In genomic region chr2:227461878-227462462, GRCh38 we compare ENCODE assay signal across 9 cellular contexts. TPM values are rescaled to one million over a fixed set of nuclear protein-coding genes. Genes with fewer than 3 reads are reported as not detected.
DNase-seq lines count a peak whose midpoint lies in the region; ATAC-seq and TF ChIP-seq lines count a peak whose summit lies in the region.
"Had no signal": no experiment of that assay in that cellular context is flagged by ENCODE, and none has a peak within 500 bp of the region (broad histone marks: within the 10 kb centered on the region; RNA-seq: fewer than 3 reads in every experiment).

No MANE protein-coding gene starts in this region.

- no peak for DNase-seq in activated naive CD4-positive, alpha-beta T cell treated with anti-CD3 and anti-CD28 coated beads, Interleukin-2, amount 10 ng/mL, durations not matched to agents 7 days and 5 days
- no peak for DNase-seq in activated naive CD4-positive, alpha-beta T cell treated with anti-CD3 and anti-CD28 coated beads, Interleukin-2, amount 50 U/mL, for 16 hours
- no peak for DNase-seq in stimulated activated naive CD8-positive, alpha-beta T cell treated with anti-CD3 and anti-CD28 coated beads, Interleukin-15, amount 100 ng/mL, for 72 hours
- no peak for DNase-seq in SW480 (ENCODE audit: low spot score)
- DNase-seq in chondrocyte (ENCODE audit: low spot score) = no peak
- DNase-seq in amygdala (lab: John Stamatoyannopoulos, UW) = no peak

- TF ChIP-seq CTCF in chondrocyte (IDR thresholded peaks at IDR 0.05) = no peak

- H3K27me3 Mint-ChIP-seq in activated naive CD4-positive, alpha-beta T cell treated with anti-CD3 and anti-CD28 coated beads, Interleukin-2, amount 10 ng/mL, durations not matched to agents 7 days and 5 days = no peaks in the 10 kb centered on the region
- H3K27me3 Mint-ChIP-seq in stimulated activated naive CD8-positive, alpha-beta T cell treated with anti-CD3 and anti-CD28 coated beads, Interleukin-15, amount 100 ng/mL, for 72 hours = no peaks in the 10 kb centered on the region
- no peaks in the 10 kb centered on the region for H3K27me3 Mint-ChIP-seq in chondrocyte (ENCODE audit: low read depth)
- H3K27me3 Mint-ChIP-seq: dendritic cell treated with granulocyte-macrophage colony-stimulating factor and Interleukin-4, amounts not matched to agents 40 ng/mL and 50 ng/mL, for 4 days had no signal

- peaks cover 78% of the 10 kb centered on the region for H3K4me1 Mint-ChIP-seq in activated naive CD4-positive, alpha-beta T cell treated with anti-CD3 and anti-CD28 coated beads, Interleukin-2, amount 10 ng/mL, durations not matched to agents 7 days and 5 days
- peaks cover 99% of the 10 kb centered on the region for H3K4me1 Mint-ChIP-seq in stimulated activated naive CD8-positive, alpha-beta T cell treated with anti-CD3 and anti-CD28 coated beads, Interleukin-15, amount 100 ng/mL, for 72 hours
- peaks cover 16% of the 10 kb centered on the region for H3K4me1 Mint-ChIP-seq in chondrocyte (ENCODE audit: low read depth)

- H3K4me3 Mint-ChIP-seq in activated naive CD4-positive, alpha-beta T cell treated with anti-CD3 and anti-CD28 coated beads, Interleukin-2, amount 10 ng/mL, durations not matched to agents 7 days and 5 days = no peak overlapping the region
- peak overlapping the region; percentile 75 to 79 for H3K4me3 Mint-ChIP-seq in stimulated activated naive CD8-positive, alpha-beta T cell treated with anti-CD3 and anti-CD28 coated beads, Interleukin-15, amount 100 ng/mL, for 72 hours
- H3K4me3 Mint-ChIP-seq in chondrocyte (ENCODE audit: unreplicated experiment) = no peak overlapping the region
- H3K4me3 Mint-ChIP-seq: dendritic cell treated with granulocyte-macrophage colony-stimulating factor and Interleukin-4, amounts not matched to agents 40 ng/mL and 50 ng/mL, for 4 days had no signal

- no peaks in the 10 kb centered on the region for H3K36me3 Mint-ChIP-seq in activated naive CD4-positive, alpha-beta T cell treated with anti-CD3 and anti-CD28 coated beads, Interleukin-2, amount 10 ng/mL, durations not matched to agents 7 days and 5 days
- no peaks in the 10 kb centered on the region for H3K36me3 Mint-ChIP-seq in chondrocyte (ENCODE audit: low read depth)

- ATAC-seq in HG02610 (IDR thresholded peaks at IDR 0.05; ENCODE audit: unreplicated experiment) (peak; percentile 7), HG03520 (IDR thresholded peaks at IDR 0.05; ENCODE audit: unreplicated experiment) (peak; percentile 18)
- peak; percentile 0 for ATAC-seq in stimulated activated naive CD8-positive, alpha-beta T cell treated with anti-CD3 and anti-CD28 coated beads, Interleukin-15, amount 100 ng/mL, for 72 hours

- CTCF ChIA-PET in activated naive CD4-positive, alpha-beta T cell treated with anti-CD3 and anti-CD28 coated beads, Interleukin-2, amount 10 ng/mL, durations not matched to agents 7 days and 5 days (lab: Charles Lee) = interaction anchor here (1.3 to 2.4 kb wide), 2 partner anchors 9 to 304 kb away, joined by 3 to 6 read pairs; no protein-coding TSS in a partner anchor

- no peaks in the 10 kb centered on the region for H3K9me3 Mint-ChIP-seq in activated naive CD4-positive, alpha-beta T cell treated with anti-CD3 and anti-CD28 coated beads, Interleukin-2, amount 10 ng/mL, durations not matched to agents 7 days and 5 days
- H3K9me3 Mint-ChIP-seq in stimulated activated naive CD8-positive, alpha-beta T cell treated with anti-CD3 and anti-CD28 coated beads, Interleukin-15, amount 100 ng/mL, for 72 hours = no peaks in the 10 kb centered on the region
- no peaks in the 10 kb centered on the region for H3K9me3 Mint-ChIP-seq in chondrocyte (ENCODE audit: low read depth)
- H3K9me3 Mint-ChIP-seq: dendritic cell treated with granulocyte-macrophage colony-stimulating factor and Interleukin-4, amounts not matched to agents 40 ng/mL and 50 ng/mL, for 4 days had no signal

- H3K27ac Mint-ChIP-seq in activated naive CD4-positive, alpha-beta T cell treated with anti-CD3 and anti-CD28 coated beads, Interleukin-2, amount 10 ng/mL, durations not matched to agents 7 days and 5 days = peak overlapping the region; percentile 50
- peak overlapping the region; percentile 28 to 99 for H3K27ac Mint-ChIP-seq in stimulated activated naive CD8-positive, alpha-beta T cell treated with anti-CD3 and anti-CD28 coated beads, Interleukin-15, amount 100 ng/mL, for 72 hours
- no peak overlapping the region for H3K27ac Mint-ChIP-seq in chondrocyte (ENCODE audit: unreplicated experiment)
- H3K27ac Mint-ChIP-seq: dendritic cell treated with granulocyte-macrophage colony-stimulating factor and Interleukin-4, amounts not matched to agents 40 ng/mL and 50 ng/mL, for 4 days had no signal

RNA-seq across cellular contexts. Expression of gene AGFG1, which starts 10.0 kb away (rescaled TPM):
- total RNA-seq in chondrocyte = 49.3 to 49.5 TPM (median 49.3 TPM) in 3 replicates

Comparison
In these comparisons a context has a peak if more than half of its experiments do, and no peak if none do; other contexts are left out.
1. H3K4me3 Mint-ChIP-seq: peak in stimulated activated naive CD8-positive, alpha-beta T cell treated with anti-CD3 and anti-CD28 coated beads, Interleukin-15, amount 100 ng/mL, for 72 hours (2 of 2); none in activated naive CD4-positive, alpha-beta T cell treated with anti-CD3 and anti-CD28 coated beads, Interleukin-2, amount 10 ng/mL, durations not matched to agents 7 days and 5 days (single experiment) and chondrocyte (single experiment).
2. Peak in every context shown above with its lines, with median percentiles within 50 percentile points of each other: ATAC-seq.